ENCODE assay signal across 26 cellular contexts in genomic region chr20:4242376-4242775, GRCh38. TPM values are rescaled to one million over a fixed set of nuclear protein-coding genes. Genes with fewer than 3 reads are reported as not detected.
DNase-seq lines count a peak whose midpoint lies in the region; ATAC-seq, FAIRE-seq and TF ChIP-seq lines count a peak whose summit lies in the region.
"Had no signal": no experiment of that assay in that cellular context is flagged by ENCODE, and none has a peak within 500 bp of the region (broad histone marks: within the 10 kb centered on the region; RNA-seq: fewer than 3 reads in every experiment).

No MANE protein-coding gene starts in this region.

- H3K9ac ChIP-seq in SK-N-SH = no peak overlapping the region

- ATAC-seq in SK-N-SH treated with all-trans-retinoic acid at 6 μM for 48 hours = peak; percentile 8; the same call in 1 of the 3 replicates
- ATAC-seq: HCT116, HepG2 had no signal

- H3K4me3 ChIP-seq in SK-N-SH (ENCODE audit: low read depth in 2 of 2, low read length in 1 of 2) = no peak overlapping the region
- H3K4me3 ChIP-seq in bronchial epithelial cell (ENCODE audit: low read depth, low read length) = no peak overlapping the region
- H3K4me3 ChIP-seq in iPS-18c (ENCODE audit: insufficient read depth, low read depth, low read length) = peak overlapping the region; percentile 44; the same call in 1 of the 2 replicates
- H3K4me3 ChIP-seq in CD4-positive, alpha-beta memory T cell (ENCODE audit: low read length in 2 of 2) = no peak overlapping the region
- H3K4me3 ChIP-seq in uterus = no peak overlapping the region
- no peak overlapping the region for H3K4me3 ChIP-seq in thyroid gland (replicated peaks in 1 of 3)
- H3K4me3 ChIP-seq: A549 had no signal

- TF ChIP-seq POLR2A in uterus (IDR thresholded peaks at IDR 0.05) (no peak), thyroid gland (IDR thresholded peaks at IDR 0.05) (no peak)

- no peak for TF ChIP-seq EP300 in SK-N-SH (IDR thresholded peaks at IDR 0.05; ENCODE audit: borderline replicate concordance in 1 of 2, low read depth in 1 of 2, low read length in 1 of 2)

- H2AFZ ChIP-seq in SK-N-SH (ENCODE audit: low read depth) = no peak overlapping the region

- no peaks in the 10 kb centered on the region for H3K27me3 ChIP-seq in SK-N-SH (ENCODE audit: insufficient read depth)
- peaks cover 21% of the 10 kb centered on the region for H3K27me3 ChIP-seq in bronchial epithelial cell (ENCODE audit: control insufficient read depth, insufficient read depth, low read length)
- no peaks in the 10 kb centered on the region for H3K27me3 ChIP-seq in CD4-positive, alpha-beta memory T cell (ENCODE audit: insufficient read depth, low read length)
- H3K27me3 ChIP-seq in uterus = no peaks in the 10 kb centered on the region
- H3K27me3 ChIP-seq in thyroid gland = no peaks in the 10 kb centered on the region

- TF ChIP-seq RAD21 in SK-N-SH (IDR thresholded peaks at IDR 0.05; ENCODE audit: low read length) = no peak

- 27% methylated on average over 4 of the region's 4 CpGs for WGBS in SK-N-SH (ENCODE audit: low lambda C conversion rate)
- 84 to 86% methylated on average over 3 to 4 of the region's 4 CpGs for WGBS in thyroid gland, 2 donors

- H3K36me3 Mint-ChIP-seq in CD4-positive, alpha-beta memory T cell = no peaks in the 10 kb centered on the region
- H3K36me3 Mint-ChIP-seq: IgD-negative memory B cell had no signal

- POLR2A ChIA-PET in SK-N-SH (lab: Yijun Ruan, JAX) = no interaction called here
- POLR2A ChIA-PET in CD4-positive, alpha-beta memory T cell (lab: Charles Lee; ENCODE audit: partially characterized antibody) = no interaction called here

- H3K79me2 ChIP-seq in SK-N-SH (ENCODE audit: insufficient read depth) = 0 out of 2 replicates have a peak, but pooled peaks cover 3% of the 10 kb centered on the region

- H3K4me3 Mint-ChIP-seq in CD4-positive, alpha-beta memory T cell = no peak overlapping the region
- H3K4me3 Mint-ChIP-seq: CD4-positive, alpha-beta T cell; HFFc6 had no signal

- no peak overlapping the region for H3K27ac Mint-ChIP-seq in CD4-positive, alpha-beta memory T cell
- H3K27ac Mint-ChIP-seq: CD4-positive, alpha-beta T cell; HFFc6 had no signal

- no peaks in the 10 kb centered on the region for H3F3A ChIP-seq in SK-N-SH (replicated peaks; ENCODE audit: insufficient read depth)

- peaks cover 34 to 59% of the 10 kb centered on the region in 2 donors for H3K27me3 Mint-ChIP-seq in CD4-positive, alpha-beta memory T cell

- H3K4me1 Mint-ChIP-seq in CD4-positive, alpha-beta memory T cell = peaks cover 0 to 2% (median under 1%) of the 10 kb centered on the region in 4 donors

- no peak for DNase-seq in SK-N-SH
- DNase-seq in bronchial epithelial cell (ENCODE audit: low read depth) = no peak
- no peak for DNase-seq in CD4-positive, alpha-beta memory T cell
- no peak for DNase-seq in T-helper 1 cell
- DNase-seq in uterus = no peak
- DNase-seq in thyroid gland = no peak
- DNase-seq: AML-193; CD4-positive, alpha-beta T cell; DMS153; DMS79; GDM1; HFFc6 had no signal

- no peaks in the 10 kb centered on the region for H3K9me2 ChIP-seq in SK-N-SH

- H3K4me1 ChIP-seq in SK-N-SH (ENCODE audit: control insufficient read depth in 1 of 2, insufficient read depth in 2 of 2, low read depth in 1 of 2, low read length in 1 of 2) (peaks cover 0 to 14% of the 10 kb centered on the region in 2 experiments; a peak in 3 of 4 replicates), uterus (no peaks in the 10 kb centered on the region), thyroid gland (no peaks in the 10 kb centered on the region)
- H3K4me1 ChIP-seq in CD4-positive, alpha-beta memory T cell (ENCODE audit: insufficient read depth, low read length) = no peaks in the 10 kb centered on the region

- H3K9me3 Mint-ChIP-seq in CD4-positive, alpha-beta memory T cell = peaks cover 0 to 4% (median 0%) of the 10 kb centered on the region in 8 donors
- H3K9me3 Mint-ChIP-seq: CD4-positive, alpha-beta T cell had no signal

- CTCF ChIA-PET in SK-N-SH (lab: Yijun Ruan, JAX) = interaction anchor here (1.1 kb wide), 1 partner anchor 35 kb away, joined by 3 read pairs; no protein-coding TSS in a partner anchor
- CTCF ChIA-PET in CD4-positive, alpha-beta memory T cell (lab: Charles Lee; ENCODE audit: partially characterized antibody) = no interaction called here

- no peaks in the 10 kb centered on the region for H3K36me3 ChIP-seq in SK-N-SH (replicated peaks in 1 of 2; ENCODE audit: control insufficient read depth in 1 of 2, insufficient read depth in 2 of 2, low read length in 1 of 2)
- H3K36me3 ChIP-seq in bronchial epithelial cell (ENCODE audit: control insufficient read depth, insufficient read depth, low read length) = no peaks in the 10 kb centered on the region
- H3K36me3 ChIP-seq in CD4-positive, alpha-beta memory T cell (ENCODE audit: insufficient read depth, low read length) = no peaks in the 10 kb centered on the region
- H3K36me3 ChIP-seq in uterus = no peaks in the 10 kb centered on the region
- H3K36me3 ChIP-seq in thyroid gland = no peaks in the 10 kb centered on the region

- H3K27ac ChIP-seq in SK-N-SH (ENCODE audit: low read depth in 2 of 2, low read length in 1 of 2) = no peak overlapping the region
- no peak overlapping the region for H3K27ac ChIP-seq in CD4-positive, alpha-beta memory T cell (ENCODE audit: low read depth, low read length)
- H3K27ac ChIP-seq in uterus = no peak overlapping the region
- H3K27ac ChIP-seq in thyroid gland = no peak overlapping the region
- H3K27ac ChIP-seq: 22Rv1, A549, C4-2B, HL-60 had no signal

- no peaks in the 10 kb centered on the region for H3K9me3 ChIP-seq in SK-N-SH
- no peaks in the 10 kb centered on the region for H3K9me3 ChIP-seq in iPS-18c (ENCODE audit: control insufficient read depth, insufficient read depth, low read length)
- H3K9me3 ChIP-seq in CD4-positive, alpha-beta memory T cell (ENCODE audit: control insufficient read depth in 1 of 2, low read length in 2 of 2) = no peaks in the 10 kb centered on the region
- no peaks in the 10 kb centered on the region for H3K9me3 ChIP-seq in uterus
- no peaks in the 10 kb centered on the region for H3K9me3 ChIP-seq in thyroid gland
- H3K9me3 ChIP-seq: A549 had no signal

- FAIRE-seq in bronchial epithelial cell (lab: Jason Lieb, UNC) = peak; percentile 82
- FAIRE-seq: GM12892, GM18507, H54, HepG2 had no signal

- TF ChIP-seq CTCF in SK-N-SH (IDR thresholded peaks at IDR 0.05) (no peak), bronchial epithelial cell (IDR thresholded peaks at IDR 0.05; ENCODE audit: insufficient read depth, low read length, severe bottlenecking) (no peak), uterus (IDR thresholded peaks at IDR 0.05) (no peak), thyroid gland (IDR thresholded peaks at IDR 0.05) (no peak)

- H4K20me1 ChIP-seq in SK-N-SH (ENCODE audit: insufficient read depth) = no peaks in the 10 kb centered on the region

- intact Hi-C loops in CD4-positive, alpha-beta memory T cell (cut with micrococcal nuclease) = no loop called here
- intact Hi-C loops in uterus (cut with DNase I; ENCODE audit: low total_unique reads) = no loop called here
- intact Hi-C loops in thyroid gland (cut with DNase I) = no loop called here

- no peak overlapping the region for H3K4me2 ChIP-seq in SK-N-SH
- H3K4me2 ChIP-seq: A549 had no signal

TF ChIP-seq in SK-N-SH treated with all-trans-retinoic acid at 6 μM for 48 hours, 23 proteins besides CTCF, POLR2A, EP300 and RAD21 (continues in another document):
- TF ChIP-seq CREB5 (CRISPR knock-in tag; IDR thresholded peaks at IDR 0.05; ENCODE audit: low read depth) = no peak
- no peak for TF ChIP-seq ZNF8 (CRISPR knock-in tag; IDR thresholded peaks at IDR 0.05)
- no peak for TF ChIP-seq CSDC2 (CRISPR knock-in tag; IDR thresholded peaks at IDR 0.05)

TF ChIP-seq in SK-N-SH, 30 proteins besides CTCF, POLR2A, EP300 and RAD21 (continues in another document):
- no peak for TF ChIP-seq MXI1 (IDR thresholded peaks at IDR 0.05; ENCODE audit: low read depth, low read length)
- no peak for TF ChIP-seq GATA2 (CRISPR knock-in tag; IDR thresholded peaks at IDR 0.05)
- no peak for TF ChIP-seq NRF1 (IDR thresholded peaks at IDR 0.05; ENCODE audit: low read depth, low read length)
- TF ChIP-seq RXRA (IDR thresholded peaks at IDR 0.05; ENCODE audit: borderline replicate concordance, low read depth) = no peak
- no peak for TF ChIP-seq SIN3A (IDR thresholded peaks at IDR 0.05; ENCODE audit: borderline replicate concordance, low read depth, low read length)
- no peak for TF ChIP-seq EZH2phosphoT487 (IDR thresholded peaks at IDR 0.05; ENCODE audit: borderline replicate concordance, low read depth)
- TF ChIP-seq TCF12 (IDR thresholded peaks at IDR 0.05) = no peak
- no peak for TF ChIP-seq IRF3 (IDR thresholded peaks at IDR 0.05; ENCODE audit: low read depth, low read length)
- TF ChIP-seq YY1 (IDR thresholded peaks at IDR 0.05; ENCODE audit: low read depth) = no peak
- TF ChIP-seq RCOR1 (IDR thresholded peaks at IDR 0.05; ENCODE audit: low read length) = no peak
- TF ChIP-seq JUND (IDR thresholded peaks at IDR 0.05) = no peak
- TF ChIP-seq GABPA (IDR thresholded peaks at IDR 0.05; ENCODE audit: low read depth) = no peak
- TF ChIP-seq PBX3 (IDR thresholded peaks at IDR 0.05) = no peak

RNA-seq across cellular contexts. Expression of gene ADRA1D, which starts 6.7 kb away (rescaled TPM):
- polyA plus RNA-seq in SK-N-SH (2012; rRNA removed) = 1.0 and 1.5 TPM in 2 replicates
- polyA plus RNA-seq in SK-N-SH (2012; cell fraction: cytosol; rRNA removed) = 0.26 and 0.85 TPM in 2 replicates
- polyA plus RNA-seq in SK-N-SH (2012; cell fraction: nucleus; rRNA removed) = 1.2 and 1.3 TPM in 2 replicates
- total RNA-seq in bronchial epithelial cell (not detected in 2 replicates), uterus (1 to 10 TPM in 2 of 4 donors, under 1 TPM in 1, not detected in 1; 0.88 to 5.1 (median 2.8) TPM), thyroid gland (under 1 TPM in 2 of 4 donors, not detected in 2; 0.11 to 0.83 TPM)
- total RNA-seq in CD4-positive, alpha-beta memory T cell = not detected
- not detected for polyA plus RNA-seq in CD4-positive, alpha-beta memory T cell
- total RNA-seq: CD4-positive, alpha-beta T cell; Daoy; HT1080 had no signal
- polyA plus RNA-seq: IgD-negative memory B cell had no signal
